Comparison of ENCODE assay signal across 10 cellular contexts in the genomic region with DNA sequence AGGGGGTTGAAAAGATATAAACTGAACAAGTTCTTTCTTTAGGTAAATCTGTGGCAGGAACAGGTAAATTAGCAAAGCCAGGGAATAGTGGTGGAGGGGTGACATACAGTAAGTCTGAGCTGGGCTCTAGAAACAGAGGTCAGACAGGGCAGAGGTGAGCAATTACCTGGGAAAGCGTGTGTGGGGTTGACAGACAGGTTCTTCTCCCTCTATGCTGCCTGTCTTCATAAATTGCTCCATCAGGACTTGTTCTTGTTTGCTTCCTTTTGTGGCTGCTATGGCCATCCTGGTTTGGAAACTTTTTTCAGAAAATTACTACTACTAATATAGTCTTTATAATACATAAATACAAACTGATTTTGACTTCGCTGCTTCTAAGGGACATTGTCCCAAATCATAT. TPM values are rescaled to one million over a fixed set of nuclear protein-coding genes. Genes with fewer than 3 reads are reported as not detected.
DNase-seq lines count a peak whose midpoint lies in the region; ATAC-seq, FAIRE-seq and TF ChIP-seq lines count a peak whose summit lies in the region.
"Had no signal": no experiment of that assay in that cellular context is flagged by ENCODE, and none has a peak within 500 bp of the region (broad histone marks: within the 10 kb centered on the region; RNA-seq: fewer than 3 reads in every experiment).

No MANE protein-coding gene starts in this region.

- H3K9me3 Mint-ChIP-seq in CD8-positive, alpha-beta T cell: no peaks in the 10 kb centered on the region
- H3K9me3 Mint-ChIP-seq in natural killer cell: no peaks in the 10 kb centered on the region

- ATAC-seq in CD8-positive, alpha-beta T cell: no peak
- ATAC-seq in GM12878: no peak
- ATAC-seq in natural killer cell: no peak
- no peak for ATAC-seq in upper lobe of right lung
- ATAC-seq: SK-N-SH treated with all-trans-retinoic acid at 6 μM for 48 hours had no signal

- no peak for TF ChIP-seq EP300 in GM12878 (IDR thresholded peaks at IDR 0.05; ENCODE audit: borderline replicate concordance in 1 of 2, control insufficient read depth in 1 of 2, low read depth in 2 of 2, low read length in 2 of 2)

- peaks cover 12% of the 10 kb centered on the region for H3K36me3 ChIP-seq in CD8-positive, alpha-beta T cell (ENCODE audit: insufficient read depth, low read length)
- H3K36me3 ChIP-seq in GM12878 (ENCODE audit: control insufficient read depth in 2 of 2, insufficient read depth in 2 of 2, low read length in 1 of 2): peaks cover 4 to 28% of the 10 kb centered on the region in 2 experiments
- peaks cover 54% of the 10 kb centered on the region for H3K36me3 ChIP-seq in upper lobe of right lung
- H3K36me3 ChIP-seq in SJCRH30: peaks cover 24% of the 10 kb centered on the region

- H3K4me3 Mint-ChIP-seq in CD8-positive, alpha-beta T cell: no peak overlapping the region
- H3K4me3 Mint-ChIP-seq in natural killer cell: peak overlapping the region; percentile 41

- H3K4me1 ChIP-seq in CD8-positive, alpha-beta T cell (ENCODE audit: insufficient read depth, low read length): peaks cover 23% of the 10 kb centered on the region
- H3K4me1 ChIP-seq in GM12878 (ENCODE audit: control insufficient read depth, insufficient read depth, low read length) (no peaks in the 10 kb centered on the region), upper lobe of right lung (peaks cover 12% of the 10 kb centered on the region), SJCRH30 (no peaks in the 10 kb centered on the region)

- BruUV-seq in GM12878 (replicated peaks; lab: Mats Ljungman, UMichigan): no TSS peak

- H2AFZ ChIP-seq in GM12878 (ENCODE audit: control insufficient read depth, low read depth, low read length): no peak overlapping the region

- no peaks in the 10 kb centered on the region for H4K20me1 ChIP-seq in GM12878 (ENCODE audit: control insufficient read depth, insufficient read depth)

- H3K27me3 ChIP-seq in CD8-positive, alpha-beta T cell (ENCODE audit: insufficient read depth, low read length): no peaks in the 10 kb centered on the region
- no peaks in the 10 kb centered on the region for H3K27me3 ChIP-seq in GM12878 (replicated peaks in 1 of 2; ENCODE audit: control insufficient read depth in 2 of 2, insufficient read depth in 2 of 2, low read length in 1 of 2)
- H3K27me3 ChIP-seq in upper lobe of right lung: no peaks in the 10 kb centered on the region
- H3K27me3 ChIP-seq in SJCRH30: no peaks in the 10 kb centered on the region

- intact Hi-C loops in CD8-positive, alpha-beta T cell (cut with DNase I, micrococcal nuclease): loop anchor here in 1 of 2 experiments (10.0 kb wide), 1 partner anchor 482 kb away; a partner anchor contains a TSS
- intact Hi-C loops in GM12878 (cut with micrococcal nuclease; ENCODE audit: unreplicated experiment): no loop called here
- intact Hi-C loops in natural killer cell (cut with micrococcal nuclease): no loop called here
- intact Hi-C loops in upper lobe of right lung (cut with DNase I): no loop called here

- POLR2A ChIA-PET in CD8-positive, alpha-beta T cell (lab: Charles Lee): no interaction called here
- POLR2A ChIA-PET in GM12878 (lab: Charles Lee): no interaction called here

- no peak overlapping the region for H3K4me3 ChIP-seq in CD8-positive, alpha-beta T cell (ENCODE audit: low read depth, low read length)
- H3K4me3 ChIP-seq in GM12878 (no peak overlapping the region), upper lobe of right lung (no peak overlapping the region), SJCRH30 (no peak overlapping the region)
- H3K4me3 ChIP-seq: coronary artery had no signal

- CTCF ChIA-PET in CD8-positive, alpha-beta T cell (lab: Charles Lee): interaction anchor here (1.5 to 3.0 kb wide), 2 partner anchors 59 to 60 kb away, joined by 5 to 11 read pairs; no protein-coding TSS in a partner anchor
- CTCF ChIA-PET in GM12878 (lab: Yijun Ruan, JAX): no interaction called here

- H3K27ac Mint-ChIP-seq in CD8-positive, alpha-beta T cell: peak overlapping the region; percentile 76
- peak overlapping the region; percentile 68 to 97 for H3K27ac Mint-ChIP-seq in natural killer cell

- H3K4me1 Mint-ChIP-seq in CD8-positive, alpha-beta T cell (ENCODE audit: low read depth): peaks cover 57% of the 10 kb centered on the region
- H3K4me1 Mint-ChIP-seq in natural killer cell: peaks cover 20 to 37% of the 10 kb centered on the region in 2 donors

- TF ChIP-seq CTCF in CD8-positive, alpha-beta T cell (IDR thresholded peaks at IDR 0.05): no peak
- TF ChIP-seq CTCF in GM12878 (IDR thresholded peaks at IDR 0.05 in 2 of 3, conservative IDR thresholded peaks at IDR 0.05 in 1 of 3; ENCODE audit: control insufficient read depth in 2 of 3, extremely low read depth in 1 of 3, insufficient read depth in 1 of 3, low read depth in 3 of 3, low read length in 3 of 3) (no peak), natural killer cell (IDR thresholded peaks at IDR 0.05) (no peak), upper lobe of right lung (IDR thresholded peaks at IDR 0.05) (no peak)

- in situ Hi-C loops in GM12878 (cut with MboI): no loop called here

- TF ChIP-seq RAD21 in GM12878 (IDR thresholded peaks at IDR 0.05; ENCODE audit: insufficient read depth, low read depth, low read length): no peak

- no peak for FAIRE-seq in GM12878 (lab: Jason Lieb, UNC)

- 94% methylated on average over 2 of the region's 2 CpGs for WGBS in GM12878 (ENCODE audit: insufficient coverage, insufficient replicate concordance, low lambda C conversion rate, missing lambda C conversion rate)

- no peak overlapping the region for H3K27ac ChIP-seq in CD8-positive, alpha-beta T cell (ENCODE audit: low read depth, low read length)
- H3K27ac ChIP-seq in GM12878 (ENCODE audit: control insufficient read depth, insufficient read depth) (no peak overlapping the region), upper lobe of right lung (no peak overlapping the region), SJCRH30 (no peak overlapping the region)
- H3K27ac ChIP-seq: coronary artery had no signal

- peaks cover 71% of the 10 kb centered on the region for H3K36me3 Mint-ChIP-seq in CD8-positive, alpha-beta T cell
- H3K36me3 Mint-ChIP-seq in natural killer cell: no peaks in the 10 kb centered on the region

- RAD21 ChIA-PET in GM12878 (lab: Charles Lee; ENCODE audit: unreplicated experiment): no interaction called here

- TF ChIP-seq POLR2A in GM12878 (IDR thresholded peaks at IDR 0.05; ENCODE audit: low read depth, low read length): 0 out of 2 replicates have a peak, but pooled peaks have one; percentile 23

- H3K27me3 Mint-ChIP-seq in CD8-positive, alpha-beta T cell (ENCODE audit: low read depth): no peaks in the 10 kb centered on the region
- no peaks in the 10 kb centered on the region for H3K27me3 Mint-ChIP-seq in natural killer cell (ENCODE audit: low read depth in 2 of 2)

- no peaks in the 10 kb centered on the region for H3K9me3 ChIP-seq in CD8-positive, alpha-beta T cell (ENCODE audit: low read length)
- H3K9me3 ChIP-seq in GM12878 (replicated peaks; ENCODE audit: control insufficient read depth, insufficient read depth, low read length): no peaks in the 10 kb centered on the region
- H3K9me3 ChIP-seq in upper lobe of right lung: no peaks in the 10 kb centered on the region
- no peaks in the 10 kb centered on the region for H3K9me3 ChIP-seq in SJCRH30 (replicated peaks)

- SMC1A ChIA-PET in GM12878 (lab: Charles Lee; ENCODE audit: uncharacterized antibody, unreplicated experiment): no interaction called here

- peaks cover 17% of the 10 kb centered on the region for H3K79me2 ChIP-seq in GM12878 (ENCODE audit: control insufficient read depth, insufficient read depth, low read length)

- H3K9ac ChIP-seq in GM12878 (ENCODE audit: control insufficient read depth, insufficient read depth, low read length): no peak overlapping the region

- DNase-seq in CD8-positive, alpha-beta T cell: no peak
- peak; percentile 45 for DNase-seq in HT-29 (ENCODE audit: low spot score)
- no peak for DNase-seq in GM12878 (ENCODE audit: low read depth, low spot score)
- no peak for DNase-seq in natural killer cell
- no peak for DNase-seq in upper lobe of right lung
- DNase-seq in HK-2 (ENCODE audit: unreplicated experiment): no peak
- no peak for DNase-seq in SJCRH30
- DNase-seq: IMR-90 had no signal

- H3K4me2 ChIP-seq in GM12878 (ENCODE audit: control insufficient read depth, insufficient read depth): no peak overlapping the region

RNA-seq across cellular contexts. Expression of a gene that starts 3.4 kb away (rescaled TPM):
- 100 to 1,000 TPM; 167 to 177 TPM for total RNA-seq in CD8-positive, alpha-beta T cell
- total RNA-seq in HT-29 (2014; rRNA removed; shearing (Covaris generic)): 20.0 and 24.1 TPM in 2 replicates
- total RNA-seq in GM12878 (2013; cell fraction: nucleolus; rRNA removed): 66.1 and 85.1 TPM in 2 replicates
- total RNA-seq in GM12878 (2014; rRNA removed) (18.6 and 22.1 TPM in 2 replicates), GM12878 (2014; rRNA removed; fragmentation: Illumina TruSeq; extraction: Trizol) (30.4 and 33.2 TPM in 2 replicates), GM12878 (2021) (30.6 and 34.4 TPM in 2 replicates), natural killer cell (100 to 1,000 TPM; 136 to 148 (median 141) TPM), upper lobe of right lung (74.2 TPM)
- polyA plus RNA-seq in GM12878 (2011; ENCODE audit: low read depth): 9.0 TPM
- polyA plus RNA-seq in GM12878 (2011; rRNA removed) (11.5 and 18.3 TPM in 2 replicates), GM12878 (2014; fragmentation: Illumina TruSeq; extraction: Trizol) (20.2 and 23.9 TPM in 2 replicates), GM12878 (2014; fragmentation: Nextera tagmentation; extraction: Ambion mirVana) (10 to 100 TPM; 20.0 to 20.3 TPM), GM12878 (2014; rRNA removed) (5.9 and 7.3 TPM in 2 replicates), GM12878 (2016; fragmentation: Nextera tagmentation; extraction: Ambion mirVana) (10 to 100 TPM; 40.9 to 45.7 TPM)
- 2.4 and 3.1 TPM in 2 replicates for polyA plus RNA-seq in GM12878 (2011; cell fraction: cytosol; rRNA removed)
- 16.5 and 21.3 TPM in 2 replicates for polyA plus RNA-seq in GM12878 (2011; cell fraction: nucleus; rRNA removed)
- 20.4 and 26.0 TPM in 2 replicates for polyA plus RNA-seq in GM12878 (2012)
- polyA minus RNA-seq in GM12878 (2011; rRNA and poly(A)+ RNA removed): 36.3 and 78.0 TPM in 2 replicates
- 27.7 and 29.5 TPM in 2 replicates for polyA minus RNA-seq in GM12878 (2011; cell fraction: cytosol; rRNA and poly(A)+ RNA removed)
- polyA minus RNA-seq in GM12878 (2011; cell fraction: nucleus; rRNA and poly(A)+ RNA removed): 27.1 and 40.9 TPM in 2 replicates
- 14.7 and 19.5 TPM in 2 replicates for total RNA-seq in SJCRH30 (2014; rRNA removed; shearing (Covaris generic))

RNA-seq across cellular contexts. Expression of a gene that starts 30.7 kb away (rescaled TPM):
- 100 to 1,000 TPM; 229 to 249 TPM for total RNA-seq in CD8-positive, alpha-beta T cell
- 135 and 152 TPM in 2 replicates for total RNA-seq in HT-29 (2014; rRNA removed; shearing (Covaris generic))
- total RNA-seq in GM12878 (2013; cell fraction: nucleolus; rRNA removed): 299 and 306 TPM in 2 replicates
- total RNA-seq in GM12878 (2014; rRNA removed): 321 and 329 TPM in 2 replicates
- 278 and 282 TPM in 2 replicates for total RNA-seq in GM12878 (2014; rRNA removed; fragmentation: Illumina TruSeq; extraction: Trizol)
- total RNA-seq in GM12878 (2021): 254 and 267 TPM in 2 replicates
- polyA plus RNA-seq in GM12878 (2011; ENCODE audit: low read depth): 211 TPM
- 236 and 300 TPM in 2 replicates for polyA plus RNA-seq in GM12878 (2011; rRNA removed)
- polyA plus RNA-seq in GM12878 (2011; cell fraction: cytosol; rRNA removed): 110 and 117 TPM in 2 replicates
- 87.7 and 96.6 TPM in 2 replicates for polyA plus RNA-seq in GM12878 (2011; cell fraction: nucleus; rRNA removed)
- 189 and 202 TPM in 2 replicates for polyA plus RNA-seq in GM12878 (2012)
- polyA plus RNA-seq in GM12878 (2014; fragmentation: Illumina TruSeq; extraction: Trizol): 290 and 321 TPM in 2 replicates
- polyA plus RNA-seq in GM12878 (2014; fragmentation: Nextera tagmentation; extraction: Ambion mirVana): 100 to 1,000 TPM; 409 to 471 TPM
- 281 and 302 TPM in 2 replicates for polyA plus RNA-seq in GM12878 (2014; rRNA removed)
- polyA plus RNA-seq in GM12878 (2016; fragmentation: Nextera tagmentation; extraction: Ambion mirVana): 100 to 1,000 TPM; 584 to 590 TPM
- polyA minus RNA-seq in GM12878 (2011; rRNA and poly(A)+ RNA removed): 68.0 and 81.6 TPM in 2 replicates
- 19.5 and 28.3 TPM in 2 replicates for polyA minus RNA-seq in GM12878 (2011; cell fraction: cytosol; rRNA and poly(A)+ RNA removed)
- polyA minus RNA-seq in GM12878 (2011; cell fraction: nucleus; rRNA and poly(A)+ RNA removed): 85.4 and 121 TPM in 2 replicates
- 100 to 1,000 TPM; 137 to 188 (median 154) TPM for total RNA-seq in natural killer cell
- total RNA-seq in upper lobe of right lung: 106 TPM
- total RNA-seq in SJCRH30 (2014; rRNA removed; shearing (Covaris generic)): 111 and 125 TPM in 2 replicates
